9 cellular contexts compared by ENCODE assay signal in genomic region chr7:73646785-73647724, GRCh38. TPM values are rescaled to one million over a fixed set of nuclear protein-coding genes. Genes with fewer than 3 reads are reported as not detected.
DNase-seq lines count a peak whose midpoint lies in the region; ATAC-seq and TF ChIP-seq lines count a peak whose summit lies in the region.
"Had no signal": no experiment of that assay in that cellular context is flagged by ENCODE, and none has a peak within 500 bp of the region (broad histone marks: within the 10 kb centered on the region; RNA-seq: fewer than 3 reads in every experiment).

No MANE protein-coding gene starts in this region.

- H3K9me3 Mint-ChIP-seq in GM23338: no peaks in the 10 kb centered on the region

- in situ Hi-C loops in ACHN (cut with HindIII; ENCODE audit: low pct_ligation_motif_present, low pct_unique_long_range_greater_than_20kb, low sequenced_read_pairs): no loop called here

- peak overlapping the region; percentile 91 for H2AFZ ChIP-seq in GM23338

- H3K4me3 Mint-ChIP-seq in GM23338: peak overlapping the region; percentile 65
- H3K4me3 Mint-ChIP-seq: T-helper 1 cell treated with Interleukin-12 subunit alpha and Interleukin-12 subunit beta and Interleukin-4 antibody, amounts not matched to agents 30 μg/mL and 1 μg/mL, for 36 hours had no signal

- H3K4me3 ChIP-seq in GM23338: peak overlapping the region; percentile 76
- H3K4me3 ChIP-seq in RWPE2 (ENCODE audit: severe bottlenecking): peak overlapping the region; percentile 30
- H3K4me3 ChIP-seq in iPS-18a (ENCODE audit: low read length): peak overlapping the region; percentile 32
- H3K4me3 ChIP-seq in psoas muscle: peak overlapping the region; percentile 64

- H3F3A ChIP-seq in GM23338 (replicated peaks; ENCODE audit: low read depth): no peaks in the 10 kb centered on the region

- peak; percentile 14 for ATAC-seq in GM23338
- no peak for ATAC-seq in RWPE2 (ENCODE audit: low read depth)
- ATAC-seq in psoas muscle: no peak

- TF ChIP-seq CTCF in GM23338 (conservative IDR thresholded peaks at IDR 0.05; ENCODE audit: low read depth in 2 of 2) (no peak), RWPE2 (IDR thresholded peaks at IDR 0.05; ENCODE audit: poor library complexity, severe bottlenecking) (no peak), psoas muscle (IDR thresholded peaks at IDR 0.05) (no peak)

- no peaks in the 10 kb centered on the region for H3K9me2 ChIP-seq in GM23338 (ENCODE audit: insufficient read depth)

- 43 to 46% (median 46%) methylated on average over 16 of the region's 16 CpGs for WGBS in psoas muscle, 3 donors

- H3K9me3 ChIP-seq in RWPE2 (ENCODE audit: severe bottlenecking) (no peaks in the 10 kb centered on the region), iPS-18a (ENCODE audit: control insufficient read depth, low read depth, low read length) (no peaks in the 10 kb centered on the region), psoas muscle (no peaks in the 10 kb centered on the region)

- H3K27me3 ChIP-seq in GM23338 (ENCODE audit: insufficient read depth) (peaks cover 42% of the 10 kb centered on the region), RWPE2 (ENCODE audit: insufficient read depth, poor library complexity, severe bottlenecking) (no peaks in the 10 kb centered on the region), iPS-18a (ENCODE audit: control insufficient read depth, insufficient read depth, low read length) (peaks cover 40% of the 10 kb centered on the region), psoas muscle (ENCODE audit: insufficient read depth in 3 of 3, low read length in 2 of 3) (peaks cover 0 to 38% (median 16%) of the 10 kb centered on the region in 3 donors)

- no peaks in the 10 kb centered on the region for H3K36me3 ChIP-seq in GM23338 (ENCODE audit: insufficient read depth)
- H3K36me3 ChIP-seq in RWPE2 (ENCODE audit: low read depth): no peaks in the 10 kb centered on the region
- H3K36me3 ChIP-seq in iPS-18a (ENCODE audit: control insufficient read depth, low read depth, low read length): no peaks in the 10 kb centered on the region
- no peaks in the 10 kb centered on the region for H3K36me3 ChIP-seq in psoas muscle (ENCODE audit: insufficient read depth in 1 of 2, low read depth in 1 of 2)

- intact Hi-C loops in psoas muscle (cut with DNase I): no loop called here

- no peaks in the 10 kb centered on the region for H4K20me1 ChIP-seq in GM23338 (replicated peaks; ENCODE audit: insufficient read depth)

- peak overlapping the region; percentile 86 for H3K4me2 ChIP-seq in GM23338

- H3K27me3 Mint-ChIP-seq in GM23338 (ENCODE audit: insufficient read depth, low read depth, poor library complexity): peaks cover 36% of the 10 kb centered on the region

- H3K27ac ChIP-seq in GM23338 (ENCODE audit: low read depth) (no peak overlapping the region), RWPE2 (ENCODE audit: poor library complexity, severe bottlenecking) (no peak overlapping the region), iPS-18a (ENCODE audit: low read length) (no peak overlapping the region), psoas muscle (no peak overlapping the region)

- H3K4me1 ChIP-seq in GM23338 (ENCODE audit: insufficient read depth) (peaks cover 11% of the 10 kb centered on the region; the same call in 1 of the 2 replicates), RWPE2 (ENCODE audit: insufficient read depth, poor library complexity, severe bottlenecking) (peaks cover 8% of the 10 kb centered on the region), iPS-18a (ENCODE audit: control insufficient read depth, low read depth, low read length) (no peaks in the 10 kb centered on the region), psoas muscle (no peaks in the 10 kb centered on the region)

- H3K79me2 ChIP-seq in GM23338 (replicated peaks; ENCODE audit: insufficient read depth): no peaks in the 10 kb centered on the region

- no peak for DNase-seq in GM23338 (ENCODE audit: low spot score)
- no peak for DNase-seq in RWPE2 (ENCODE audit: low spot score)
- peak in 1 of 2 donors; percentile 30 for DNase-seq in psoas muscle
- no peak for DNase-seq in ACHN
- DNase-seq in SIG-M5 (lab: John Stamatoyannopoulos, UW): no peak
- DNase-seq in AG08395 (ENCODE audit: low spot score): no peak

- H3K36me3 Mint-ChIP-seq in GM23338 (ENCODE audit: low read depth): no peaks in the 10 kb centered on the region; the same call in 2 of the 3 replicates

- H3K9ac ChIP-seq in iPS-18a (ENCODE audit: low read length): no peak overlapping the region

- peaks cover 9% of the 10 kb centered on the region for H3K4me1 Mint-ChIP-seq in GM23338

- H3K27ac Mint-ChIP-seq in GM23338: no peak overlapping the region
- H3K27ac Mint-ChIP-seq: activated T-helper 2 cell treated with anti-CD3 and anti-CD28 coated beads, Interferon-gamma antibody, Interleukin-2, Interleukin-4, amounts not matched to agents 10 μg/mL and 5 μg/mL and 100 μg/mL, durations not matched to agents 14 hours and 24 hours and 36 hours; T-helper 1 cell treated with Interleukin-12 subunit alpha and Interleukin-12 subunit beta and Interleukin-4 antibody, amounts not matched to agents 30 μg/mL and 1 μg/mL, for 36 hours had no signal

TF ChIP-seq in GM23338, 12 proteins besides CTCF, POLR2A, EP300 and RAD21:
- TF ChIP-seq EZH2 (IDR thresholded peaks at IDR 0.05; ENCODE audit: low read depth, unreplicated experiment) (peak; percentile 16), NANOG (IDR thresholded peaks at IDR 0.05; ENCODE audit: borderline replicate concordance) (no peak)

RNA-seq across cellular contexts. Expression of gene VPS37D, which starts 20.6 kb away (rescaled TPM):
- 5.6 and 7.0 TPM in 2 replicates for total RNA-seq in GM23338 (2014; rRNA removed; shearing (Covaris generic))
- polyA plus RNA-seq in GM23338 (2016; fragmentation: Nextera tagmentation; extraction: Ambion mirVana) (1.8 and 2.2 TPM in 2 replicates), psoas muscle (under 1 TPM; 0.29 to 0.72 (median 0.42) TPM)
- total RNA-seq in psoas muscle: 1 to 10 TPM in 1 of 4 donors, under 1 TPM in 3; 0.18 to 1.1 (median 0.72) TPM

RNA-seq across cellular contexts. Expression of gene MLXIPL, which starts 22.7 kb away (rescaled TPM):
- total RNA-seq in GM23338 (2014; rRNA removed; shearing (Covaris generic)): 8.6 and 25.7 TPM in 2 replicates
- 13.1 and 13.7 TPM in 2 replicates for polyA plus RNA-seq in GM23338 (2016; fragmentation: Nextera tagmentation; extraction: Ambion mirVana)
- total RNA-seq in psoas muscle: 10 to 100 TPM; 16.3 to 65.2 (median 27.6) TPM
- polyA plus RNA-seq in psoas muscle: 10 to 100 TPM; 11.1 to 43.6 (median 14.1) TPM
- total RNA-seq: activated T-helper 2 cell treated with anti-CD3 and anti-CD28 coated beads, Interferon-gamma antibody, Interleukin-2, Interleukin-4, amounts not matched to agents 10 μg/mL and 5 μg/mL and 100 μg/mL, durations not matched to agents 14 hours and 24 hours and 36 hours had no signal

RNA-seq across cellular contexts. Expression of gene DNAJC30, which starts 36.2 kb away (rescaled TPM):
- total RNA-seq in GM23338 (2014; rRNA removed; shearing (Covaris generic)): 1.3 and 2.8 TPM in 2 replicates
- polyA plus RNA-seq in GM23338 (2016; fragmentation: Nextera tagmentation; extraction: Ambion mirVana) (5.2 and 5.6 TPM in 2 replicates), psoas muscle (1 to 10 TPM; 4.3 to 9.8 (median 8.3) TPM)
- total RNA-seq in psoas muscle: 10 to 100 TPM in 2 of 4 donors, 1 to 10 TPM in 2; 8.7 to 13.9 (median 10.6) TPM

RNA-seq across cellular contexts. Expression of gene BUD23, which starts 36.3 kb away (rescaled TPM):
- total RNA-seq in GM23338 (2014; rRNA removed; shearing (Covaris generic)): 57.2 and 62.1 TPM in 2 replicates
- polyA plus RNA-seq in GM23338 (2016; fragmentation: Nextera tagmentation; extraction: Ambion mirVana) (117 and 129 TPM in 2 replicates), psoas muscle (100 to 1,000 TPM; 106 to 155 (median 149) TPM)
- 10 to 100 TPM; 50.4 to 96.2 (median 83.4) TPM for total RNA-seq in psoas muscle
